16 cellular contexts compared by ENCODE assay signal in the genomic region with DNA sequence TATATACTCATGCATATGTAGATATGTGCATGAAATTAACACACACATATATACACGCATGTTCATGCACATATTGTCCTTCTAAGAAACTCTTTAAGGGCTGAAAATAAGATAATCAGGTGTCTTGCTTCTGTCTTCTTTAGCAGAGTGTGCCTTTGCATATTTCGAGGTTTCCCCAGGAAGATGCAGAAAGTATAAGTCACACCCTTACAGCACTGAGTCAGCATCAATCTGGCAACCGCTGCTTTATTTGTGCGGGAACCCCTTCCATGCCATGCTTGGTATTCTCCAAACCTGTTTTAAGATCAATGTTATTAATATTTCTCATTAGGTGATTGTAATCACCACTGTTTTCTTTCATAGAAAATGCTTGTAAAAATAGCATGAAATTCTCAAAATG.
DNase-seq lines count a peak whose midpoint lies in the region; ATAC-seq and TF ChIP-seq lines count a peak whose summit lies in the region.
"Had no signal": no experiment of that assay in that cellular context is flagged by ENCODE, and none has a peak within 500 bp of the region (broad histone marks: within the 10 kb centered on the region; RNA-seq: fewer than 3 reads in every experiment).

No MANE protein-coding gene starts in this region.

- H3K9ac ChIP-seq in PC-3 (ENCODE audit: low read length): no peak overlapping the region
- no peak overlapping the region for H3K9ac ChIP-seq in neuronal stem cell (ENCODE audit: low read depth, low read length, poor library complexity)
- H3K9ac ChIP-seq: BLaER1, GM23248 had no signal

- H3K79me2 ChIP-seq in PC-3 (ENCODE audit: low read length): no peaks in the 10 kb centered on the region

- H3K27ac ChIP-seq in PC-3 (ENCODE audit: low read length) (no peak overlapping the region), neuronal stem cell (replicated peaks; ENCODE audit: low read length) (no peak overlapping the region), left lung (no peak overlapping the region)
- H3K27ac ChIP-seq: BLaER1, GM23248 had no signal

- no peak overlapping the region for H3K4ac ChIP-seq in neuronal stem cell (ENCODE audit: low read length)

- no peaks in the 10 kb centered on the region for H3K9me2 ChIP-seq in PC-3 (replicated peaks; ENCODE audit: low read length)

- no peak overlapping the region for H4K91ac ChIP-seq in neuronal stem cell (ENCODE audit: low read depth, low read length, poor library complexity)

- no peak overlapping the region for H2BK120ac ChIP-seq in neuronal stem cell (ENCODE audit: low read depth, low read length)

- POLR2A ChIA-PET in PC-3 (lab: Charles Lee; ENCODE audit: unreplicated experiment): no interaction called here

- intact Hi-C loops in PC-3 (cut with micrococcal nuclease): no loop called here
- intact Hi-C loops in left lung (cut with DNase I): no loop called here

- H3K4me2 ChIP-seq in PC-3 (ENCODE audit: low read length): no peak overlapping the region
- H3K4me2 ChIP-seq in neuronal stem cell (ENCODE audit: insufficient read depth, low read length, poor library complexity, severe bottlenecking): no peak overlapping the region
- H3K4me2 ChIP-seq: BLaER1 had no signal

- DNase-seq in EH (ENCODE audit: low read depth) (peak; percentile 3), HT1080 (ENCODE audit: low read depth) (peak; percentile 26), PC-3 (peak; percentile 22), astrocyte of the spinal cord (ENCODE audit: low read depth, low spot score) (peak; percentile 27), neuronal stem cell (ENCODE audit: low spot score) (no peak), left lung (no peak)
- DNase-seq: 8988T; CD4-positive, alpha-beta memory T cell; DMS153; DMS79; GM23248; HCEC 1CT had no signal

- H3K23ac ChIP-seq in neuronal stem cell (ENCODE audit: low read depth, low read length, poor library complexity): no peak overlapping the region

- no peak overlapping the region for H3K18ac ChIP-seq in neuronal stem cell (ENCODE audit: low read length)

- H4K20me1 ChIP-seq in PC-3 (ENCODE audit: low read length): no peaks in the 10 kb centered on the region
- H4K20me1 ChIP-seq: BLaER1 had no signal

- H3F3A ChIP-seq in PC-3 (ENCODE audit: low read length, unreplicated experiment): no peaks in the 10 kb centered on the region

- no peak overlapping the region for H2BK12ac ChIP-seq in neuronal stem cell (ENCODE audit: low read length)

- CTCF ChIA-PET in PC-3 (lab: Charles Lee): no interaction called here

- TF ChIP-seq CTCF in PC-3 (conservative IDR thresholded peaks at IDR 0.05; ENCODE audit: low read depth, low read length) (no peak), astrocyte of the spinal cord (IDR thresholded peaks at IDR 0.05; ENCODE audit: low read depth, low read length) (no peak), left lung (IDR thresholded peaks at IDR 0.05) (no peak)

- H2AFZ ChIP-seq in PC-3 (ENCODE audit: low read length): no peak overlapping the region
- no peak overlapping the region for H2AFZ ChIP-seq in neuronal stem cell (ENCODE audit: low read length)
- H2AFZ ChIP-seq: GM23248 had no signal

- ATAC-seq in PC-3 (no peak), GM21723 (IDR thresholded peaks at IDR 0.05; ENCODE audit: unreplicated experiment) (no peak), left lung (no peak)
- ATAC-seq: GM12878, HepG2 had no signal

- in situ Hi-C loops in astrocyte of the spinal cord (cut with HindIII; ENCODE audit: low sequenced_read_pairs): no loop called here

- H2AK5ac ChIP-seq in neuronal stem cell (ENCODE audit: low read depth, low read length): no peak overlapping the region

- no peak overlapping the region for H2BK15ac ChIP-seq in neuronal stem cell (ENCODE audit: low read length)

- H3K4me3 ChIP-seq in PC-3 (ENCODE audit: low read length) (no peak overlapping the region), astrocyte of the spinal cord (ENCODE audit: low read depth, low read length) (no peak overlapping the region), neuronal stem cell (ENCODE audit: low read length in 2 of 2) (no peak overlapping the region), left lung (no peak overlapping the region)
- H3K4me3 ChIP-seq: BLaER1, GM12878, GM23248 had no signal

- no peak overlapping the region for H2BK5ac ChIP-seq in neuronal stem cell (ENCODE audit: low read length)

- no peaks in the 10 kb centered on the region for H3K4me1 ChIP-seq in PC-3 (ENCODE audit: insufficient read depth, low read length)
- H3K4me1 ChIP-seq in neuronal stem cell (ENCODE audit: control insufficient read depth in 2 of 2, insufficient read depth in 1 of 2, low read depth in 1 of 2, low read length in 2 of 2): no peaks in the 10 kb centered on the region
- H3K4me1 ChIP-seq in left lung: no peaks in the 10 kb centered on the region
- H3K4me1 ChIP-seq: BLaER1 had no signal

- H3K36me3 ChIP-seq in PC-3 (ENCODE audit: low read depth, low read length) (no peaks in the 10 kb centered on the region), neuronal stem cell (replicated peaks in 1 of 2; ENCODE audit: control insufficient read depth in 2 of 2, insufficient read depth in 2 of 2, low read length in 2 of 2) (no peaks in the 10 kb centered on the region), left lung (no peaks in the 10 kb centered on the region)
- H3K36me3 ChIP-seq: BLaER1 had no signal

- H3K27me3 ChIP-seq in PC-3 (ENCODE audit: low read length): no peaks in the 10 kb centered on the region
- no peaks in the 10 kb centered on the region for H3K27me3 ChIP-seq in neuronal stem cell (ENCODE audit: control insufficient read depth in 3 of 3, insufficient read depth in 3 of 3, low read depth in 1 of 3, low read length in 3 of 3)
- no peaks in the 10 kb centered on the region for H3K27me3 ChIP-seq in left lung
- H3K27me3 ChIP-seq: BLaER1 had no signal

- no CpG with 5 or more reads among the region's 4 CpGs for WGBS in neuronal stem cell (ENCODE audit: extremely low coverage in 2 of 2, insufficient read length in 2 of 2, insufficient replicate concordance in 1 of 2), 2 donors

- H4K8ac ChIP-seq in neuronal stem cell (ENCODE audit: low read depth, low read length): no peak overlapping the region

- no peaks in the 10 kb centered on the region for H3K9me3 ChIP-seq in PC-3 (ENCODE audit: low read length)
- no peaks in the 10 kb centered on the region for H3K9me3 ChIP-seq in neuronal stem cell (replicated peaks in 1 of 2; ENCODE audit: control insufficient read depth in 2 of 2, insufficient read depth in 1 of 2, low read depth in 1 of 2, low read length in 2 of 2)
- H3K9me3 ChIP-seq in left lung: no peaks in the 10 kb centered on the region
- H3K9me3 ChIP-seq: BLaER1 had no signal

- no peak overlapping the region for H3K14ac ChIP-seq in neuronal stem cell (ENCODE audit: low read length)

- no TSS peak for BruUV-seq in PC-3 (replicated peaks; lab: Mats Ljungman, UMichigan)

- H3K79me1 ChIP-seq in neuronal stem cell (ENCODE audit: low read depth, low read length): no peaks in the 10 kb centered on the region

Comparison
In these comparisons a context has a peak if more than half of its experiments do, and no peak if none do; other contexts are left out.
1. DNase-seq: peak in EH (single experiment), HT1080 (single experiment), PC-3 (single experiment) and astrocyte of the spinal cord (single experiment); none in neuronal stem cell (single experiment) and left lung (0 of 2).